Comparison of ENCODE assay signal across 24 cellular contexts in genomic region chr10:32156031-32156495, GRCh38.
"Had no signal": no experiment of that assay in that cellular context is flagged by ENCODE, and none has a peak within 500 bp of the region (broad histone marks: within the 10 kb centered on the region; RNA-seq: fewer than 3 reads in every experiment).

No MANE protein-coding gene starts in this region.

- H3K27me3 ChIP-seq: left lung, thyroid gland had no signal

- H3K27ac Mint-ChIP-seq: activated CD4-positive, alpha-beta memory T cell treated with anti-CD3 and anti-CD28 coated beads, Interleukin-2, amount 10 ng/mL, durations not matched to agents 7 days and 5 days; activated CD8-positive, alpha-beta memory T cell treated with anti-CD3 and anti-CD28 coated beads, Interleukin-2, amount 10 ng/mL, durations not matched to agents 7 days and 5 days; activated naive CD4-positive, alpha-beta T cell treated with anti-CD3 and anti-CD28 coated beads, Interleukin-2, amount 10 ng/mL, durations not matched to agents 7 days and 5 days; brain; dendritic cell treated with granulocyte-macrophage colony-stimulating factor and Interleukin-4, amounts not matched to agents 40 ng/mL and 50 ng/mL, for 4 days; progenitor cell of endocrine pancreas; stimulated activated naive CD8-positive, alpha-beta T cell treated with anti-CD3 and anti-CD28 coated beads, Interleukin-15, Interleukin-2, amounts not matched to agents 100 ng/mL and 50 ng/mL, for 24 hours had no signal

- ATAC-seq: activated CD4-positive, CD25-positive, alpha-beta regulatory T cell treated with anti-CD3 and anti-CD28 coated beads, Interleukin-2, amount 50 U/mL, for 24 hours; activated CD8-positive, alpha-beta memory T cell treated with anti-CD3 and anti-CD28 coated beads, Interleukin-2, amount 10 ng/mL, durations not matched to agents 7 days and 5 days; left lung; naive thymus-derived CD4-positive, alpha-beta T cell had no signal

- H3K27ac ChIP-seq: left lung, thyroid gland had no signal

- H3K36me3 Mint-ChIP-seq: brain had no signal

- FAIRE-seq: endometrium had no signal

- H3K4me3 Mint-ChIP-seq: activated CD4-positive, alpha-beta memory T cell treated with anti-CD3 and anti-CD28 coated beads, Interleukin-2, amount 10 ng/mL, durations not matched to agents 7 days and 5 days; activated CD4-positive, alpha-beta T cell treated with anti-CD3 and anti-CD28 coated beads, Interleukin-2, amount 10 ng/mL, durations not matched to agents 24 days and 14 days; activated CD8-positive, alpha-beta memory T cell treated with anti-CD3 and anti-CD28 coated beads, Interleukin-2, amount 10 ng/mL, durations not matched to agents 7 days and 5 days; activated naive CD4-positive, alpha-beta T cell treated with anti-CD3 and anti-CD28 coated beads, Interleukin-2, amount 10 ng/mL, durations not matched to agents 7 days and 5 days; brain; dendritic cell treated with granulocyte-macrophage colony-stimulating factor and Interleukin-4, amounts not matched to agents 40 ng/mL and 50 ng/mL, for 4 days; naive thymus-derived CD4-positive, alpha-beta T cell; neural crest cell; stimulated activated naive CD8-positive, alpha-beta T cell treated with anti-CD3 and anti-CD28 coated beads, Interleukin-15, Interleukin-2, amounts not matched to agents 100 ng/mL and 50 ng/mL, for 24 hours had no signal

- H3K4me1 ChIP-seq: left lung, thyroid gland had no signal

- H3K36me3 ChIP-seq: left lung, thyroid gland had no signal

- H3K9me3 ChIP-seq: thyroid gland had no signal

- H3K27me3 Mint-ChIP-seq: activated CD8-positive, alpha-beta memory T cell treated with anti-CD3 and anti-CD28 coated beads, Interleukin-2, amount 10 ng/mL, durations not matched to agents 7 days and 5 days; dendritic cell treated with granulocyte-macrophage colony-stimulating factor and Interleukin-4, amounts not matched to agents 40 ng/mL and 50 ng/mL, for 4 days; progenitor cell of endocrine pancreas; stimulated activated naive CD8-positive, alpha-beta T cell treated with anti-CD3 and anti-CD28 coated beads, Interleukin-15, Interleukin-2, amounts not matched to agents 100 ng/mL and 50 ng/mL, for 24 hours had no signal

- H3K4me3 ChIP-seq: left lung, lung, thyroid gland had no signal

- H3K4me1 Mint-ChIP-seq: brain, neural crest cell had no signal

- DNase-seq: activated CD4-positive, alpha-beta memory T cell treated with anti-CD3 and anti-CD28 coated beads, Interleukin-2, amount 10 ng/mL, durations not matched to agents 7 days and 5 days; activated CD4-positive, alpha-beta T cell treated with anti-CD3 and anti-CD28 coated beads, Interleukin-2, amount 10 ng/mL, durations not matched to agents 24 days and 14 days; activated CD8-positive, alpha-beta memory T cell treated with anti-CD3 and anti-CD28 coated beads, Interleukin-2, amount 10 ng/mL, durations not matched to agents 7 days and 5 days; activated effector memory CD4-positive, alpha-beta T cell treated with anti-CD3 and anti-CD28 coated beads, Interleukin-2, amount 50 U/mL, for 16 hours; activated naive CD4-positive, alpha-beta T cell treated with anti-CD3 and anti-CD28 coated beads, Interleukin-2, amount 10 ng/mL, durations not matched to agents 7 days and 5 days; activated T-cell treated with anti-CD3 and anti-CD28 coated beads for 4 hours; anterior cingulate cortex; effector CD4-positive, alpha-beta T cell; foreskin melanocyte; glutamatergic neuron; hippocampal formation; left lung; naive thymus-derived CD4-positive, alpha-beta T cell; substantia nigra; T-helper 2 cell; thyroid gland had no signal
